Comparison of ENCODE assay signal across 19 cellular contexts in the genomic region with DNA sequence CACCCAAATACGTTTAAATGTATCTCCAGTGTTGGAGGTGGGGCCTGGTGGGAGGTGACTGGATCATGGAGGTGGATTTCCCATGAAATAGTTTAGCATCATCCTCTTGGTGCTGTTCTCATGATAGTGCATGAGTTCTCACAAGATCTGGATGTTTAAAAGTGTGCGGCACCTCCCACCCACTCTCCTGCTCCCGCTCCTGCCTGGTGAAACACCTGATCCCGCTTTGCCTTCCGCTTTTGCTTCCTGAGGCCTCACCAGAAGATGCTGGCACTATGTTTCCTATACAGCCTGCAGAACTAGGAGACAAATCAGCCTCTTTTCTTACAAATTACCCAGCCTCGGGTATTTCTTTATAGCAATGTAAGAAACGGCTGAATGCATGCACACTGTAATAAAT.
"Had no signal": no experiment of that assay in that cellular context is flagged by ENCODE, and none has a peak within 500 bp of the region (broad histone marks: within the 10 kb centered on the region; RNA-seq: fewer than 3 reads in every experiment).

No MANE protein-coding gene starts in this region.

- DNase-seq: activated naive CD8-positive, alpha-beta T cell treated with anti-CD3 and anti-CD28 coated beads, Interleukin-2, amount 10 ng/mL, durations not matched to agents 7 days and 5 days; amygdala; NCI-H1105; NCI-H1417 treated with DMSO at 0.1 percent for 48 hours; NCI-H187 treated with DMSO at 0.1 percent for 48 hours; NCI-H2081; NCI-H345; NCI-H524 treated with DMSO at 0.1 percent for 48 hours; Right ventricle myocardium superior; T-helper 9 cell; WERI-Rb-1 had no signal

- H3K4me3 ChIP-seq: ascending aorta, cardiac muscle cell had no signal

- H3K4me1 ChIP-seq: ascending aorta had no signal

- H3K9me3 Mint-ChIP-seq: activated CD4-positive, alpha-beta T cell treated with anti-CD3 and anti-CD28 coated beads, Interleukin-2, amount 10 ng/mL, durations not matched to agents 24 days and 14 days; activated CD8-positive, alpha-beta T cell treated with anti-CD3 and anti-CD28 coated beads for 36 hours; activated naive CD4-positive, alpha-beta T cell treated with anti-CD3 and anti-CD28 coated beads, Interleukin-2, amount 50 U/mL, for 24 hours; activated T-cell treated with anti-CD3 and anti-CD28 coated beads, Interleukin-2, amount 50 U/mL, for 72 hours; activated T-helper 17 cell treated with anti-CD3 and anti-CD28 coated beads, Interleukin-2, amount 50 U/mL, for 72 hours; central memory CD8-positive, alpha-beta T cell had no signal

- H3K4me3 Mint-ChIP-seq: activated CD4-positive, alpha-beta T cell treated with anti-CD3 and anti-CD28 coated beads, Interleukin-2, amount 10 ng/mL, durations not matched to agents 24 days and 14 days; activated CD8-positive, alpha-beta T cell treated with anti-CD3 and anti-CD28 coated beads for 36 hours; activated naive CD4-positive, alpha-beta T cell treated with anti-CD3 and anti-CD28 coated beads, Interleukin-2, amount 50 U/mL, for 24 hours; activated naive CD8-positive, alpha-beta T cell treated with anti-CD3 and anti-CD28 coated beads, Interleukin-2, amount 10 ng/mL, durations not matched to agents 7 days and 5 days; activated T-cell treated with anti-CD3 and anti-CD28 coated beads, Interleukin-2, amount 50 U/mL, for 72 hours; activated T-helper 17 cell treated with anti-CD3 and anti-CD28 coated beads, Interleukin-2, amount 50 U/mL, for 72 hours; central memory CD8-positive, alpha-beta T cell had no signal

- H3K36me3 Mint-ChIP-seq: activated naive CD4-positive, alpha-beta T cell treated with anti-CD3 and anti-CD28 coated beads, Interleukin-2, amount 50 U/mL, for 24 hours; activated naive CD8-positive, alpha-beta T cell treated with anti-CD3 and anti-CD28 coated beads, Interleukin-2, amount 10 ng/mL, durations not matched to agents 7 days and 5 days had no signal

- H3K36me3 ChIP-seq: ascending aorta, cardiac muscle cell, WERI-Rb-1 had no signal

- H3K27ac Mint-ChIP-seq: activated CD4-positive, alpha-beta T cell treated with anti-CD3 and anti-CD28 coated beads, Interleukin-2, amount 10 ng/mL, durations not matched to agents 24 days and 14 days; activated CD8-positive, alpha-beta T cell treated with anti-CD3 and anti-CD28 coated beads for 36 hours; activated naive CD4-positive, alpha-beta T cell treated with anti-CD3 and anti-CD28 coated beads, Interleukin-2, amount 50 U/mL, for 24 hours; activated naive CD8-positive, alpha-beta T cell treated with anti-CD3 and anti-CD28 coated beads, Interleukin-2, amount 10 ng/mL, durations not matched to agents 7 days and 5 days; activated T-cell treated with anti-CD3 and anti-CD28 coated beads, Interleukin-2, amount 50 U/mL, for 72 hours; activated T-helper 17 cell treated with anti-CD3 and anti-CD28 coated beads, Interleukin-2, amount 50 U/mL, for 72 hours had no signal

- H3K4me1 Mint-ChIP-seq: activated CD4-positive, alpha-beta T cell treated with anti-CD3 and anti-CD28 coated beads, Interleukin-2, amount 10 ng/mL, durations not matched to agents 24 days and 14 days; activated naive CD4-positive, alpha-beta T cell treated with anti-CD3 and anti-CD28 coated beads, Interleukin-2, amount 50 U/mL, for 24 hours; activated T-helper 17 cell treated with anti-CD3 and anti-CD28 coated beads, Interleukin-2, amount 50 U/mL, for 72 hours had no signal

- H3K27me3 ChIP-seq: ascending aorta, cardiac muscle cell had no signal

- H3K9me3 ChIP-seq: ascending aorta had no signal

- H3K27ac ChIP-seq: ascending aorta, cardiac muscle cell, WERI-Rb-1 had no signal
